18 cellular contexts compared by ENCODE assay signal in the genomic region with DNA sequence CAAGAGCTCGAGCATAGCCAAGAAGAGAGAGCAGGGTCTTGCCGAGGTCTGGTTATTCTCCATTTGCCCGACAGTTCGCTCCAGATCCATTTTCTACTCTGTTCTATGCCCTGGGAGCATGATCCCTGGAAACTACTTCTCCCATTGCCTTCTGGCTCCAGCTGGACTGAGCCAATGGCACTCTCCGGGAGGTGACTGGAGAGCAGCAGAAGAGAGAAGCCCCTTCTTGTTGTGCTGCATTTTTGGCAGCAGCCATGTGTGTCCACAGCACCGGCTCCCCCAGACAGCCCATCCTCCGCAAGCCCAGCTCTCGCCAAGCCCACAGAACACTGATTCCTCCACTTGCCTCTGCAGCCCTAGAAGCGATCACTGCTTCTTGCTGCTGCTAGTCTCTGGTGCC.
"Had no signal": no experiment of that assay in that cellular context is flagged by ENCODE, and none has a peak within 500 bp of the region (broad histone marks: within the 10 kb centered on the region; RNA-seq: fewer than 3 reads in every experiment).

No MANE protein-coding gene starts in this region.

- DNase-seq: activated CD4-positive, alpha-beta T cell treated with anti-CD3 and anti-CD28 coated beads, Interleukin-2, amount 50 U/mL, for 1 hour; activated CD4-positive, CD25-positive, alpha-beta regulatory T cell treated with anti-CD3 and anti-CD28 coated beads, Interleukin-2, amount 50 U/mL, for 72 hours; activated gamma-delta T cell treated with Interleukin-2 at 50 U/mL for 16 hours; adrenal gland; dermis blood vessel endothelial cell; effector memory CD4-positive, alpha-beta T cell; left ventricle myocardium superior; naive thymus-derived CD8-positive, alpha-beta T cell; pancreas; sigmoid colon; spleen; stimulated activated CD8-positive, alpha-beta memory T cell treated with anti-CD3 and anti-CD28 coated beads, Interleukin-4, amount 100 ng/mL, for 48 hours; stimulated activated naive CD4-positive, alpha-beta T cell; SW 1271; T-helper 2 cell had no signal

- H3K27me3 ChIP-seq: adrenal gland, pancreas, sigmoid colon had no signal

- H3K4me3 ChIP-seq: adrenal gland, cardiac muscle cell, pancreas, sigmoid colon, spleen had no signal

- H3K4me1 ChIP-seq: pancreas had no signal

- H3K9me3 ChIP-seq: adrenal gland, neutrophil, pancreas, sigmoid colon, spleen had no signal

- H3K27ac ChIP-seq: adrenal gland, cardiac muscle cell, neutrophil, pancreas, spleen, VCaP had no signal

- H3K36me3 ChIP-seq: adrenal gland, cardiac muscle cell, neutrophil, pancreas, spleen had no signal
